19 cellular contexts compared by ENCODE assay signal in the genomic region with DNA sequence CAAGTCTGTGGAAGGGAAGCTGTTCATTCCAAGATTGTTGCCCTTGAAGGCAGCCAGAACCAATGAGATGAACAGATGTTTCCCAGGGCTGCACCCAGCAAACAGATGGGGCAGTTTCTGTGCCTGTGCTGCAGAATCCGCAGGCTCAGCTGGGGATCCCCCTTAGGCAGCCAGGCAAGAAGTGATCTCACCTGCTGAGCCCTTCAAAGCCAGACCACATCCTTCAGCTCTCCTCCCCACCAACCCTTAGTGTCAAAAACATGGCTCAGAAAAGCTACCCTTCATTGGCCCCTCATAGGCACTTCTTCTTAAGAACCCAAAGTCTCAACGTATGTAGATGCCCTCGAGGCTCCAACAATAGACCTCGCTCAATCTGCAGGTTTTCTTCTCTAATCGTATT.
DNase-seq lines count a peak whose midpoint lies in the region; ATAC-seq and TF ChIP-seq lines count a peak whose summit lies in the region.
"Had no signal": no experiment of that assay in that cellular context is flagged by ENCODE, and none has a peak within 500 bp of the region (broad histone marks: within the 10 kb centered on the region; RNA-seq: fewer than 3 reads in every experiment).

No MANE protein-coding gene starts in this region.

- H3K4me3 ChIP-seq in Loucy (ENCODE audit: low read length, poor library complexity, severe bottlenecking) (no peak overlapping the region), gastrocnemius medialis (no peak overlapping the region)
- H3K4me3 ChIP-seq: cardiac muscle cell, lower lobe of right lung, Peyer's patch had no signal

- peak overlapping the region; percentile 11 for H3K4me2 ChIP-seq in Loucy (ENCODE audit: low read depth, low read length, poor library complexity, severe bottlenecking)

- in situ Hi-C loops in GM13977 (cut with MboI; ENCODE audit: low pct_unique_long_range_greater_than_20kb, low sequenced_read_pairs, unreplicated experiment) (no loop called here), gastrocnemius medialis (cut with MboI; ENCODE audit: low sequenced_read_pairs in 4 of 4) (loop anchor here in 1 of 4 donors (25.0 kb wide), 1 partner anchor 358 kb away; no protein-coding TSS in a partner anchor)

- no peak overlapping the region for H3K27ac ChIP-seq in gastrocnemius medialis
- H3K27ac ChIP-seq: C4-2B, cardiac muscle cell, lower lobe of right lung, Peyer's patch had no signal

- no peaks in the 10 kb centered on the region for H4K20me1 ChIP-seq in Loucy (ENCODE audit: insufficient read depth, low read length, poor library complexity, severe bottlenecking)

- H3F3A ChIP-seq in Loucy (ENCODE audit: low read depth): no peaks in the 10 kb centered on the region

- H3K9me3 ChIP-seq in Loucy (ENCODE audit: insufficient read depth, low read depth, low read length) (no peaks in the 10 kb centered on the region), gastrocnemius medialis (no peaks in the 10 kb centered on the region)
- H3K9me3 ChIP-seq: lower lobe of right lung, Peyer's patch had no signal

- no peak overlapping the region for H2AFZ ChIP-seq in Loucy (ENCODE audit: low read length)

- no peaks in the 10 kb centered on the region for H3K9me2 ChIP-seq in Loucy (replicated peaks; ENCODE audit: low read depth, low read length)

- H3K27me3 ChIP-seq in Loucy (ENCODE audit: insufficient read depth, low read length, poor library complexity, severe bottlenecking) (no peaks in the 10 kb centered on the region), gastrocnemius medialis (no peaks in the 10 kb centered on the region)
- H3K27me3 ChIP-seq: Peyer's patch had no signal

- intact Hi-C loops in cardiac septum (cut with DNase I): no loop called here
- intact Hi-C loops in gastrocnemius medialis (cut with DNase I; ENCODE audit: low total_unique reads): no loop called here

- H3K4me1 ChIP-seq in Loucy (ENCODE audit: insufficient read depth, low read length, poor library complexity, severe bottlenecking) (peaks cover 5% of the 10 kb centered on the region), gastrocnemius medialis (no peaks in the 10 kb centered on the region)
- H3K4me1 ChIP-seq: lower lobe of right lung, Peyer's patch had no signal

- H3K79me2 ChIP-seq in Loucy (ENCODE audit: insufficient read depth, low read length): no peaks in the 10 kb centered on the region

- no peak for TF ChIP-seq CTCF in GM13977 (IDR thresholded peaks at IDR 0.05; ENCODE audit: extremely low read depth, insufficient read depth, missing control alignments)
- TF ChIP-seq CTCF in Loucy (conservative IDR thresholded peaks at IDR 0.05; ENCODE audit: low read length): no peak
- no peak for TF ChIP-seq CTCF in gastrocnemius medialis (IDR thresholded peaks at IDR 0.05 in 4 of 5, conservative IDR thresholded peaks at IDR 0.05 in 1 of 5)

- ATAC-seq in HG03139 (IDR thresholded peaks at IDR 0.05; ENCODE audit: unreplicated experiment) (no peak), gastrocnemius medialis (no peak)
- ATAC-seq: lower lobe of right lung had no signal

- no peak overlapping the region for H3K9ac ChIP-seq in Loucy (ENCODE audit: low read depth, low read length, poor library complexity, severe bottlenecking)

- DNase-seq in Daoy (ENCODE audit: low read depth) (peak; percentile 32), GM13977 (ENCODE audit: low spot score) (peak; percentile 56), glomerular visceral epithelial cell (ENCODE audit: extremely low spot score) (peak; percentile 82), cardiac septum (ENCODE audit: low spot score) (no peak), gastrocnemius medialis (no peak)
- DNase-seq: activated B cell treated with CpG ODN at 0.5 μM for 24 hours; activated gamma-delta T cell treated with Interleukin-2 at 50 U/mL for 16 hours; foreskin fibroblast; lower lobe of right lung; NCI-H1048; NCI-H446 treated with DMSO at 0.1 percent for 48 hours; Peyer's patch; retina; stimulated activated naive CD4-positive, alpha-beta T cell treated with Interleukin-2 at 50 U/mL for 16 hours; SW 1271 had no signal

- H3K36me3 ChIP-seq in Loucy (ENCODE audit: insufficient read depth, low read length) (no peaks in the 10 kb centered on the region), gastrocnemius medialis (no peaks in the 10 kb centered on the region)
- H3K36me3 ChIP-seq: cardiac muscle cell, lower lobe of right lung, Peyer's patch had no signal

- no peak for TF ChIP-seq POLR2A in gastrocnemius medialis (IDR thresholded peaks at IDR 0.05)

Comparison
In these comparisons a context has a peak if more than half of its experiments do, and no peak if none do; other contexts are left out.
1. DNase-seq: peak in Daoy (single experiment), GM13977 (single experiment) and glomerular visceral epithelial cell (single experiment); none in cardiac septum (single experiment) and gastrocnemius medialis (0 of 2).